19 cellular contexts compared by ENCODE assay signal in genomic region chr6:157834549-157834948, GRCh38. TPM values are rescaled to one million over a fixed set of nuclear protein-coding genes. Genes with fewer than 3 reads are reported as not detected.
DNase-seq lines count a peak whose midpoint lies in the region; ATAC-seq and TF ChIP-seq lines count a peak whose summit lies in the region.
"Had no signal": no experiment of that assay in that cellular context is flagged by ENCODE, and none has a peak within 500 bp of the region (broad histone marks: within the 10 kb centered on the region; RNA-seq: fewer than 3 reads in every experiment).

No MANE protein-coding gene starts in this region.

- no peak overlapping the region for H3K9ac ChIP-seq in KMS-11
- H3K9ac ChIP-seq: BLaER1 had no signal

- H3K4me3 Mint-ChIP-seq in activated CD4-positive, alpha-beta memory T cell treated with anti-CD3 and anti-CD28 coated beads for 36 hours, result no peak overlapping the region
- no peak overlapping the region for H3K4me3 Mint-ChIP-seq in activated CD4-positive, alpha-beta memory T cell treated with anti-CD3 and anti-CD28 coated beads, Interleukin-2, amount 10 ng/mL, durations not matched to agents 7 days and 5 days
- H3K4me3 Mint-ChIP-seq in activated naive CD8-positive, alpha-beta T cell treated with anti-CD3 and anti-CD28 coated beads, Interleukin-2, amount 50 U/mL, for 24 hours, result no peak overlapping the region
- H3K4me3 Mint-ChIP-seq in naive thymus-derived CD8-positive, alpha-beta T cell, result peak overlapping the region in 7 of 10 donors; percentile 22 to 62 (median 44)
- H3K4me3 Mint-ChIP-seq: memory B cell; natural killer cell treated with Interleukin-12 subunit alpha and Interleukin-12 subunit beta and Interleukin-15 and Interleukin-18, amount 100 ng/mL, for 72 hours had no signal

- H3K4me1 Mint-ChIP-seq in activated CD4-positive, alpha-beta memory T cell treated with anti-CD3 and anti-CD28 coated beads for 36 hours (ENCODE audit: low read depth), result peaks cover 76% of the 10 kb centered on the region
- peaks cover 46% of the 10 kb centered on the region for H3K4me1 Mint-ChIP-seq in activated CD4-positive, alpha-beta memory T cell treated with anti-CD3 and anti-CD28 coated beads, Interleukin-2, amount 10 ng/mL, durations not matched to agents 7 days and 5 days
- H3K4me1 Mint-ChIP-seq in activated naive CD8-positive, alpha-beta T cell treated with anti-CD3 and anti-CD28 coated beads, Interleukin-2, amount 50 U/mL, for 24 hours, result peaks cover 89% of the 10 kb centered on the region
- H3K4me1 Mint-ChIP-seq in naive thymus-derived CD8-positive, alpha-beta T cell, result peaks cover 35 to 86% (median 79%) of the 10 kb centered on the region in 4 donors

- H3K4me2 ChIP-seq in KMS-11, result peak overlapping the region; percentile 47; the same call in 1 of the 2 replicates

- CTCF ChIA-PET in activated CD4-positive, alpha-beta memory T cell treated with anti-CD3 and anti-CD28 coated beads for 36 hours (lab: Charles Lee), result interaction anchor here (1.2 to 6.8 kb wide), 3 partner anchors 39 to 192 kb away, joined by 4 to 39 read pairs (median 7); no protein-coding TSS in a partner anchor
- CTCF ChIA-PET in activated CD4-positive, alpha-beta memory T cell treated with anti-CD3 and anti-CD28 coated beads, Interleukin-2, amount 10 ng/mL, durations not matched to agents 7 days and 5 days (lab: Charles Lee), result interaction anchor here (1.3 kb wide), 1 partner anchor 11 kb away, joined by 3 read pairs; no protein-coding TSS in a partner anchor

- no peaks in the 10 kb centered on the region for H4K20me1 ChIP-seq in KMS-11 (ENCODE audit: insufficient read depth)
- H4K20me1 ChIP-seq: BLaER1 had no signal

- peaks cover 34% of the 10 kb centered on the region for H3K9me3 Mint-ChIP-seq in activated CD4-positive, alpha-beta memory T cell treated with anti-CD3 and anti-CD28 coated beads for 36 hours
- peaks cover 23% of the 10 kb centered on the region for H3K9me3 Mint-ChIP-seq in activated CD4-positive, alpha-beta memory T cell treated with anti-CD3 and anti-CD28 coated beads, Interleukin-2, amount 10 ng/mL, durations not matched to agents 7 days and 5 days
- peaks cover 26% of the 10 kb centered on the region for H3K9me3 Mint-ChIP-seq in activated naive CD8-positive, alpha-beta T cell treated with anti-CD3 and anti-CD28 coated beads, Interleukin-2, amount 50 U/mL, for 24 hours
- no peaks in the 10 kb centered on the region for H3K9me3 Mint-ChIP-seq in naive thymus-derived CD8-positive, alpha-beta T cell
- H3K9me3 Mint-ChIP-seq: memory B cell; natural killer cell treated with Interleukin-12 subunit alpha and Interleukin-12 subunit beta and Interleukin-15 and Interleukin-18, amount 100 ng/mL, for 72 hours had no signal

- ATAC-seq in activated naive CD8-positive, alpha-beta T cell treated with anti-CD3 and anti-CD28 coated beads, Interleukin-2, amount 50 U/mL, for 24 hours, result no peak
- no peak for ATAC-seq in naive thymus-derived CD8-positive, alpha-beta T cell
- ATAC-seq: natural killer cell treated with Interleukin-12 subunit alpha and Interleukin-12 subunit beta and Interleukin-15 and Interleukin-18, amount 100 ng/mL, for 72 hours had no signal

- peak overlapping the region; percentile 49 for H3K27ac Mint-ChIP-seq in activated CD4-positive, alpha-beta memory T cell treated with anti-CD3 and anti-CD28 coated beads for 36 hours
- no peak overlapping the region for H3K27ac Mint-ChIP-seq in activated CD4-positive, alpha-beta memory T cell treated with anti-CD3 and anti-CD28 coated beads, Interleukin-2, amount 10 ng/mL, durations not matched to agents 7 days and 5 days
- H3K27ac Mint-ChIP-seq in activated naive CD8-positive, alpha-beta T cell treated with anti-CD3 and anti-CD28 coated beads, Interleukin-2, amount 50 U/mL, for 24 hours, result peak overlapping the region; percentile 68
- H3K27ac Mint-ChIP-seq in naive thymus-derived CD8-positive, alpha-beta T cell, result peak overlapping the region in 5 of 10 donors; percentile 38 to 89 (median 63)
- H3K27ac Mint-ChIP-seq: memory B cell; natural killer cell treated with Interleukin-12 subunit alpha and Interleukin-12 subunit beta and Interleukin-15 and Interleukin-18, amount 100 ng/mL, for 72 hours had no signal

- H3K4me1 ChIP-seq in KMS-11 (ENCODE audit: low read depth, poor library complexity, severe bottlenecking), result peaks cover 57% of the 10 kb centered on the region
- H3K4me1 ChIP-seq: colonic mucosa, prostate gland had no signal

- H2AFZ ChIP-seq in KMS-11 (ENCODE audit: low read depth), result no peak overlapping the region

- H3K27ac ChIP-seq in KMS-11, result no peak overlapping the region
- H3K27ac ChIP-seq: BLaER1, colonic mucosa, prostate gland, SJSA1 had no signal

- H3K4me3 ChIP-seq in KMS-11 (IDR thresholded peaks at IDR 0.05; ENCODE audit: insufficient read depth, low read depth, low read length), result no peak overlapping the region
- H3K4me3 ChIP-seq: BLaER1, colonic mucosa, prostate gland, SJSA1, smooth muscle cell had no signal

- H3K36me3 ChIP-seq in KMS-11 (ENCODE audit: insufficient read depth), result no peaks in the 10 kb centered on the region
- H3K36me3 ChIP-seq: BLaER1, colonic mucosa, prostate gland had no signal

- TF ChIP-seq CTCF in KMS-11 (conservative IDR thresholded peaks at IDR 0.05; ENCODE audit: low read depth, low read length), result no peak

- peaks cover 48% of the 10 kb centered on the region for H3K36me3 Mint-ChIP-seq in activated CD4-positive, alpha-beta memory T cell treated with anti-CD3 and anti-CD28 coated beads for 36 hours
- H3K36me3 Mint-ChIP-seq in activated CD4-positive, alpha-beta memory T cell treated with anti-CD3 and anti-CD28 coated beads, Interleukin-2, amount 10 ng/mL, durations not matched to agents 7 days and 5 days (ENCODE audit: low read depth), result peaks cover 49% of the 10 kb centered on the region
- H3K36me3 Mint-ChIP-seq in activated naive CD8-positive, alpha-beta T cell treated with anti-CD3 and anti-CD28 coated beads, Interleukin-2, amount 50 U/mL, for 24 hours (ENCODE audit: low read depth), result peaks cover 73% of the 10 kb centered on the region
- peaks cover 0 to 16% (median 12%) of the 10 kb centered on the region in 3 donors for H3K36me3 Mint-ChIP-seq in naive thymus-derived CD8-positive, alpha-beta T cell

- intact Hi-C loops in activated CD4-positive, alpha-beta memory T cell treated with anti-CD3 and anti-CD28 coated beads for 36 hours (cut with micrococcal nuclease), result loop anchor here (5.0 kb wide), 1 partner anchor 38 kb away; no protein-coding TSS in a partner anchor

- no peak for DNase-seq in activated CD4-positive, alpha-beta memory T cell treated with anti-CD3 and anti-CD28 coated beads for 36 hours
- DNase-seq in activated CD4-positive, alpha-beta memory T cell treated with anti-CD3 and anti-CD28 coated beads, Interleukin-2, amount 10 ng/mL, durations not matched to agents 7 days and 5 days, result no peak
- DNase-seq in activated naive CD8-positive, alpha-beta T cell treated with anti-CD3 and anti-CD28 coated beads, Interleukin-2, amount 50 U/mL, for 24 hours, result no peak
- no peak for DNase-seq in naive thymus-derived CD8-positive, alpha-beta T cell
- DNase-seq in NCI-H2029 (lab: John Stamatoyannopoulos, UW) (no peak), NCI-H82 treated with DMSO at 0.1 percent for 48 hours (lab: John Stamatoyannopoulos, UW; ENCODE audit: unreplicated experiment) (no peak), foreskin melanocyte (no peak)
- DNase-seq: activated gamma-delta T cell treated with Interleukin-2 at 50 U/mL for 16 hours; colonic mucosa; NCI-H1417 treated with DMSO at 0.1 percent for 48 hours; stimulated activated CD4-positive, alpha-beta T cell treated with anti-CD3 and anti-CD28 coated beads, Interleukin-4, amount 100 ng/mL, for 24 hours had no signal

- H3K27me3 Mint-ChIP-seq in activated CD4-positive, alpha-beta memory T cell treated with anti-CD3 and anti-CD28 coated beads for 36 hours, result no peaks in the 10 kb centered on the region
- no peaks in the 10 kb centered on the region for H3K27me3 Mint-ChIP-seq in activated CD4-positive, alpha-beta memory T cell treated with anti-CD3 and anti-CD28 coated beads, Interleukin-2, amount 10 ng/mL, durations not matched to agents 7 days and 5 days
- H3K27me3 Mint-ChIP-seq in activated naive CD8-positive, alpha-beta T cell treated with anti-CD3 and anti-CD28 coated beads, Interleukin-2, amount 50 U/mL, for 24 hours, result no peaks in the 10 kb centered on the region
- H3K27me3 Mint-ChIP-seq in naive thymus-derived CD8-positive, alpha-beta T cell, result no peaks in the 10 kb centered on the region
- H3K27me3 Mint-ChIP-seq: memory B cell had no signal

- POLR2A ChIA-PET in activated CD4-positive, alpha-beta memory T cell treated with anti-CD3 and anti-CD28 coated beads for 36 hours (lab: Charles Lee), result interaction anchor here (3.3 kb wide), 1 partner anchor 10 kb away, joined by 23 read pairs; no protein-coding TSS in a partner anchor
- POLR2A ChIA-PET in activated CD4-positive, alpha-beta memory T cell treated with anti-CD3 and anti-CD28 coated beads, Interleukin-2, amount 10 ng/mL, durations not matched to agents 7 days and 5 days (lab: Charles Lee), result interaction anchor here (0.9 to 1.0 kb wide), 2 partner anchors 12 to 498 kb away, joined by 3 to 5 read pairs; no protein-coding TSS in a partner anchor
- POLR2A ChIA-PET in naive thymus-derived CD8-positive, alpha-beta T cell (lab: Charles Lee), result interaction anchor here (0.6 to 1.3 kb wide), 5 partner anchors 10 to 73 kb away, joined by 3 to 7 read pairs (median 3); no protein-coding TSS in a partner anchor

- no peaks in the 10 kb centered on the region for H3K79me2 ChIP-seq in KMS-11 (ENCODE audit: insufficient read depth, low read depth)

- no peaks in the 10 kb centered on the region for H3K27me3 ChIP-seq in KMS-11 (ENCODE audit: insufficient read depth, low read depth)
- H3K27me3 ChIP-seq: BLaER1, colonic mucosa, SJSA1 had no signal

RNA-seq across cellular contexts. Expression of gene SNX9, which starts 11.5 kb away (rescaled TPM):
- total RNA-seq in activated CD4-positive, alpha-beta memory T cell treated with anti-CD3 and anti-CD28 coated beads for 36 hours, result 10 to 100 TPM; 59.3 to 59.7 TPM
- 10 to 100 TPM; 39.8 to 40.1 TPM for total RNA-seq in activated CD4-positive, alpha-beta memory T cell treated with anti-CD3 and anti-CD28 coated beads, Interleukin-2, amount 10 ng/mL, durations not matched to agents 7 days and 5 days
- total RNA-seq in naive thymus-derived CD8-positive, alpha-beta T cell, result 10 to 100 TPM; 38.2 TPM
- 10 to 100 TPM; 15.6 to 32.8 (median 19.7) TPM for polyA plus RNA-seq in naive thymus-derived CD8-positive, alpha-beta T cell
- total RNA-seq: OCI-LY7 had no signal

Comparison
In these comparisons a context has a peak if more than half of its experiments do, and no peak if none do; other contexts are left out.
1. H3K4me3 Mint-ChIP-seq: peak in naive thymus-derived CD8-positive, alpha-beta T cell (7 of 10); none in activated CD4-positive, alpha-beta memory T cell treated with anti-CD3 and anti-CD28 coated beads for 36 hours (single experiment), activated CD4-positive, alpha-beta memory T cell treated with anti-CD3 and anti-CD28 coated beads, Interleukin-2, amount 10 ng/mL, durations not matched to agents 7 days and 5 days (single experiment) and activated naive CD8-positive, alpha-beta T cell treated with anti-CD3 and anti-CD28 coated beads, Interleukin-2, amount 50 U/mL, for 24 hours (single experiment).